In genomic region chr12:28413455-28414109, GRCh38 we compare ENCODE assay signal across 15 cellular contexts.
A peak's percentile ranks its signal among the peaks of the same experiment; 100 is the strongest.
DNase-seq lines count a peak whose midpoint lies in the region; ATAC-seq and TF ChIP-seq lines count a peak whose summit lies in the region.
"Had no signal": no experiment of that assay in that cellular context is flagged by ENCODE, and none has a peak within 500 bp of the region (broad histone marks: within the 10 kb centered on the region; RNA-seq: fewer than 3 reads in every experiment).

No MANE protein-coding gene starts in this region.

- peak overlapping the region; percentile 8 for H2AFZ ChIP-seq in SU-DHL-6 (ENCODE audit: low read depth, low read length, severe bottlenecking)
- H2AFZ ChIP-seq: hepatocyte had no signal

- H3K4me3 ChIP-seq in SU-DHL-6 (ENCODE audit: insufficient read depth, low read length, poor library complexity, severe bottlenecking) = peak overlapping the region; percentile 14
- H3K4me3 ChIP-seq: hepatocyte, right atrium auricular region had no signal

- H3K36me3 ChIP-seq in SU-DHL-6 (ENCODE audit: low read length) = no peaks in the 10 kb centered on the region
- H3K36me3 ChIP-seq: right atrium auricular region had no signal

- H3K79me2 ChIP-seq in SU-DHL-6 (ENCODE audit: insufficient read depth, low read length) = no peaks in the 10 kb centered on the region
- H3K79me2 ChIP-seq: hepatocyte had no signal

- ATAC-seq in GM18498 (IDR thresholded peaks at IDR 0.05; ENCODE audit: unreplicated experiment) (peak; percentile 64), GM19455 (IDR thresholded peaks at IDR 0.05; ENCODE audit: unreplicated experiment) (peak; percentile 88), HG03095 (IDR thresholded peaks at IDR 0.05; ENCODE audit: unreplicated experiment) (peak; percentile 88), HG03342 (IDR thresholded peaks at IDR 0.05; ENCODE audit: unreplicated experiment) (no peak)

- peak overlapping the region; percentile 37; the same call in 1 of the 2 replicates for H3K27ac ChIP-seq in SU-DHL-6 (ENCODE audit: low read depth, low read length)
- H3K27ac ChIP-seq: hepatocyte, HL-60, right atrium auricular region had no signal

- no peaks in the 10 kb centered on the region for H3K27me3 ChIP-seq in SU-DHL-6 (ENCODE audit: low read length)
- H3K27me3 ChIP-seq: hepatocyte, right atrium auricular region had no signal

- no peaks in the 10 kb centered on the region for H3K9me3 ChIP-seq in SU-DHL-6 (ENCODE audit: insufficient read depth, low read length)
- H3K9me3 ChIP-seq: right atrium auricular region had no signal

- peak overlapping the region; percentile 63 for H3K4me2 ChIP-seq in SU-DHL-6 (ENCODE audit: low read depth, low read length, poor library complexity, severe bottlenecking)
- H3K4me2 ChIP-seq: hepatocyte had no signal

- DNase-seq in DMS153 (lab: John Stamatoyannopoulos, UW) = no peak
- no peak for DNase-seq in activated CD4-positive, alpha-beta T cell treated with anti-CD3 and anti-CD28 coated beads for 1 hour
- no peak for DNase-seq in H4 (ENCODE audit: low spot score)
- DNase-seq: activated CD4-positive, alpha-beta memory T cell treated with anti-CD3 and anti-CD28 coated beads for 36 hours; effector memory CD4-positive, alpha-beta T cell; GDM1; NCI-H1694 had no signal

- no peaks in the 10 kb centered on the region for H4K20me1 ChIP-seq in SU-DHL-6 (ENCODE audit: low read depth, low read length)

- H3F3A ChIP-seq in SU-DHL-6 (ENCODE audit: insufficient read depth) = no peaks in the 10 kb centered on the region

- H3K9me2 ChIP-seq in SU-DHL-6 (replicated peaks; ENCODE audit: insufficient read depth, low read length) = no peaks in the 10 kb centered on the region

- H3K9ac ChIP-seq in SU-DHL-6 (ENCODE audit: low read length) = no peak overlapping the region

- no peak for TF ChIP-seq CTCF in SU-DHL-6 (IDR thresholded peaks at IDR 0.05; ENCODE audit: insufficient read depth, low read length, poor library complexity, severe bottlenecking)
